25 cellular contexts compared by ENCODE assay signal in genomic region chr6:152529364-152529763, GRCh38.
A peak's percentile ranks its signal among the peaks of the same experiment; 100 is the strongest.
DNase-seq lines count a peak whose midpoint lies in the region; ATAC-seq and TF ChIP-seq lines count a peak whose summit lies in the region.
"Had no signal": no experiment of that assay in that cellular context is flagged by ENCODE, and none has a peak within 500 bp of the region (broad histone marks: within the 10 kb centered on the region; RNA-seq: fewer than 3 reads in every experiment).

No MANE protein-coding gene starts in this region.

- peaks cover 0 to 12% of the 10 kb centered on the region in 2 experiments; a peak in 1 of 4 replicates for H3K79me1 ChIP-seq in IMR-90 (ENCODE audit: low read depth in 1 of 2, low read length in 2 of 2)

- H2BK120ac ChIP-seq in IMR-90 (ENCODE audit: low read depth, low read length): no peak overlapping the region

- H4K8ac ChIP-seq in IMR-90 (ENCODE audit: low read depth in 2 of 2, low read length in 2 of 2): no peak overlapping the region

- H3K4ac ChIP-seq in IMR-90 (ENCODE audit: low read depth, low read length): no peak overlapping the region

- H3K4me3 ChIP-seq in IMR-90 (ENCODE audit: insufficient read depth, low read depth, low read length) (no peak overlapping the region), fibroblast of mammary gland (ENCODE audit: control insufficient read depth, low read depth, low read length) (no peak overlapping the region)
- H3K4me3 ChIP-seq: GM23338 had no signal

- H3K14ac ChIP-seq in IMR-90 (replicated peaks; ENCODE audit: low read depth, low read length): no peak overlapping the region

- no peak overlapping the region for H2BK5ac ChIP-seq in IMR-90 (ENCODE audit: low read depth, low read length, poor library complexity, severe bottlenecking)

- 0 out of 2 replicates have a peak, but pooled peaks cover 1% of the 10 kb centered on the region for H3K36me3 ChIP-seq in IMR-90 (ENCODE audit: control insufficient read depth, insufficient read depth, low read length)

- H3K9ac ChIP-seq in IMR-90 (ENCODE audit: low read depth, low read length): no peak overlapping the region

- H3K23ac ChIP-seq in IMR-90 (ENCODE audit: low read depth, low read length): no peak overlapping the region

- in situ Hi-C loops in IMR-90 (cut with MboI; ENCODE audit: low sequenced_read_pairs): no loop called here

- POLR2A ChIA-PET in IMR-90 (lab: Charles Lee; ENCODE audit: unreplicated experiment): no interaction called here

- H2AK5ac ChIP-seq in IMR-90 (ENCODE audit: low read depth, low read length): no peak overlapping the region

- H4K5ac ChIP-seq in IMR-90 (ENCODE audit: low read depth, low read length): peak overlapping the region; percentile 75; the same call in 1 of the 2 replicates

- dilution Hi-C loops in IMR-90 (cut with HindIII; ENCODE audit: low sequenced_read_pairs, unreplicated experiment): no loop called here

- H3K56ac ChIP-seq in IMR-90 (ENCODE audit: extremely low read depth, insufficient read depth, low read length): no peak overlapping the region

- DNase-seq in EH (ENCODE audit: low read depth) (peak; percentile 67), IMR-90 (peak; percentile 66), fibroblast of mammary gland (ENCODE audit: low read depth) (peak; percentile 15), non-pigmented ciliary epithelial cell (ENCODE audit: low read depth) (peak; percentile 5), NCI-H128 (lab: John Stamatoyannopoulos, UW; ENCODE audit: unreplicated experiment) (no peak), NCI-H446 treated with DMSO at 0.1 percent for 48 hours (lab: John Stamatoyannopoulos, UW) (no peak), NCI-H748 (lab: John Stamatoyannopoulos, UW; ENCODE audit: unreplicated experiment) (no peak)
- DNase-seq: activated CD4-positive, alpha-beta T cell treated with anti-CD3 and anti-CD28 coated beads for 48 hours; activated CD8-positive, alpha-beta memory T cell treated with anti-CD3 and anti-CD28 coated beads, Interleukin-2, amount 10 ng/mL, durations not matched to agents 7 days and 5 days; activated naive CD4-positive, alpha-beta T cell treated with anti-CD3 and anti-CD28 coated beads for 36 hours; activated T-cell treated with anti-CD3 and anti-CD28 coated beads, Interleukin-2, amount 50 U/mL, for 72 hours; AML-193; CD8-positive, alpha-beta T cell; dermis blood vessel endothelial cell; DMS153; GDM1; left ventricle myocardium superior; NCI-H1694 treated with DMSO at 0.1 percent for 48 hours; NCI-H2171; NCI-H524; NK-92 treated with Interleukin-12 subunit alpha and Interleukin-12 subunit beta, amount 100 ng/mL, for 24 hours; T-helper 17 cell had no signal

- peaks cover 4% of the 10 kb centered on the region; the same call in 1 of the 2 replicates for H3K4me1 ChIP-seq in IMR-90 (ENCODE audit: control insufficient read depth, insufficient read depth, low read length)

- H2AK9ac ChIP-seq in IMR-90 (replicated peaks; ENCODE audit: low read depth, low read length, poor library complexity): no peak overlapping the region

- H3K27me3 ChIP-seq in IMR-90 (ENCODE audit: control insufficient read depth, insufficient read depth, low read length): no peaks in the 10 kb centered on the region

- no peak overlapping the region for H3K4me2 ChIP-seq in IMR-90 (ENCODE audit: low read depth, low read length)
- H3K4me2 ChIP-seq: GM23338 had no signal

- intact Hi-C loops in IMR-90 (cut with micrococcal nuclease): no loop called here

- no peak overlapping the region for H2AFZ ChIP-seq in IMR-90 (replicated peaks; ENCODE audit: low read length, poor library complexity)
- H2AFZ ChIP-seq: GM23338 had no signal

- H2BK15ac ChIP-seq in IMR-90 (ENCODE audit: low read depth, low read length): no peak overlapping the region

- TF ChIP-seq RAD21 in IMR-90 (IDR thresholded peaks at IDR 0.05; ENCODE audit: low read length): no peak

- H2BK20ac ChIP-seq in IMR-90 (ENCODE audit: low read depth, low read length): no peak overlapping the region

- H4K20me1 ChIP-seq in IMR-90 (ENCODE audit: insufficient read depth, low read length): no peaks in the 10 kb centered on the region

- TF ChIP-seq POLR2A in IMR-90 (IDR thresholded peaks at IDR 0.05; ENCODE audit: low read depth, low read length): no peak

- TF ChIP-seq CTCF in IMR-90 (conservative IDR thresholded peaks at IDR 0.05; ENCODE audit: low read depth, low read length) (no peak), fibroblast of mammary gland (conservative IDR thresholded peaks at IDR 0.05; ENCODE audit: control insufficient read depth, insufficient read depth, low read depth, low read length) (no peak)

- no TSS peak for BruUV-seq in IMR-90 (replicated peaks; lab: Mats Ljungman, UMichigan)

- ATAC-seq in IMR-90 (ENCODE audit: low read depth) (peak; percentile 75), GM21786 (IDR thresholded peaks at IDR 0.05; ENCODE audit: unreplicated experiment) (no peak)
- ATAC-seq: activated CD8-positive, alpha-beta memory T cell treated with anti-CD3 and anti-CD28 coated beads, Interleukin-2, amount 10 ng/mL, durations not matched to agents 7 days and 5 days; CD8-positive, alpha-beta T cell; GM23338; left ventricle myocardium superior; sciatic nerve; T-helper 17 cell had no signal

- no peak overlapping the region for H3K18ac ChIP-seq in IMR-90 (ENCODE audit: low read depth, low read length)

- H3K9me1 ChIP-seq in IMR-90 (ENCODE audit: insufficient read depth, low read length): no peaks in the 10 kb centered on the region

- CTCF ChIA-PET in IMR-90 (lab: Yijun Ruan, JAX): no interaction called here

- no peaks in the 10 kb centered on the region for H3K9me3 ChIP-seq in IMR-90 (ENCODE audit: control insufficient read depth, insufficient read depth, low read length)

- H3K27ac ChIP-seq in IMR-90 (ENCODE audit: insufficient read depth, low read length): no peak overlapping the region

- H4K91ac ChIP-seq in IMR-90 (ENCODE audit: insufficient read depth, low read depth, low read length): no peak overlapping the region

TF ChIP-seq in IMR-90, 13 proteins besides CTCF, POLR2A, EP300 and RAD21:
- TF ChIP-seq CEBPB (IDR thresholded peaks at IDR 0.05; ENCODE audit: low read depth, low read length) (no peak), SMC3 (IDR thresholded peaks at IDR 0.05; ENCODE audit: low read depth, low read length) (no peak), MXI1 (IDR thresholded peaks at IDR 0.05; ENCODE audit: borderline replicate concordance, low read depth, low read length) (no peak), MAFK (IDR thresholded peaks at IDR 0.05; ENCODE audit: low read depth, low read length) (no peak), CHD1 (IDR thresholded peaks at IDR 0.05; ENCODE audit: low read depth, low read length) (no peak), USF2 (IDR thresholded peaks at IDR 0.05; ENCODE audit: low read depth, low read length) (peak; percentile 35)
TF ChIP-seq in IMR-90: peak in this region for 1.

Comparison
In these comparisons a context has a peak if more than half of its experiments do, and no peak if none do; other contexts are left out.
1. DNase-seq: peak in EH (single experiment), IMR-90 (single experiment), fibroblast of mammary gland (single experiment) and non-pigmented ciliary epithelial cell (single experiment); none in NCI-H128 (single experiment), NCI-H446 treated with DMSO at 0.1 percent for 48 hours (single experiment) and NCI-H748 (single experiment).